1 cellular context compared by ENCODE assay signal in genomic region chr15:78726870-78727551, GRCh38.
TF ChIP-seq lines count a peak whose summit lies in the region.

No MANE protein-coding gene starts in this region.

TF ChIP-seq in SK-N-SH treated with all-trans-retinoic acid at 6 μM for 48 hours, 23 proteins besides CTCF, POLR2A, EP300 and RAD21 (continued from another document):
- TF ChIP-seq, protein P1, sequence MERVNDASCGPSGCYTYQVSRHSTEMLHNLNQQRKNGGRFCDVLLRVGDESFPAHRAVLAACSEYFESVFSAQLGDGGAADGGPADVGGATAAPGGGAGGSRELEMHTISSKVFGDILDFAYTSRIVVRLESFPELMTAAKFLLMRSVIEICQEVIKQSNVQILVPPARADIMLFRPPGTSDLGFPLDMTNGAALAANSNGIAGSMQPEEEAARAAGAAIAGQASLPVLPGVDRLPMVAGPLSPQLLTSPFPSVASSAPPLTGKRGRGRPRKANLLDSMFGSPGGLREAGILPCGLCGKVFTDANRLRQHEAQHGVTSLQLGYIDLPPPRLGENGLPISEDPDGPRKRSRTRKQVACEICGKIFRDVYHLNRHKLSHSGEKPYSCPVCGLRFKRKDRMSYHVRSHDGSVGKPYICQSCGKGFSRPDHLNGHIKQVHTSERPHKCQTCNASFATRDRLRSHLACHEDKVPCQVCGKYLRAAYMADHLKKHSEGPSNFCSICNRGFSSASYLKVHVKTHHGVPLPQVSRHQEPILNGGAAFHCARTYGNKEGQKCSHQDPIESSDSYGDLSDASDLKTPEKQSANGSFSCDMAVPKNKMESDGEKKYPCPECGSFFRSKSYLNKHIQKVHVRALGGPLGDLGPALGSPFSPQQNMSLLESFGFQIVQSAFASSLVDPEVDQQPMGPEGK (CRISPR knock-in tag; IDR thresholded peaks at IDR 0.05; ENCODE audit: borderline replicate concordance): no peak
- no peak for TF ChIP-seq ZNF8 (CRISPR knock-in tag; IDR thresholded peaks at IDR 0.05)
- no peak for TF ChIP-seq ZNF70 (CRISPR knock-in tag; IDR thresholded peaks at IDR 0.05)
- no peak for TF ChIP-seq ESRRG (CRISPR knock-in tag; IDR thresholded peaks at IDR 0.05)
- no peak for TF ChIP-seq ZC3H10 (CRISPR knock-in tag; IDR thresholded peaks at IDR 0.05)
- TF ChIP-seq CSDC2 (CRISPR knock-in tag; IDR thresholded peaks at IDR 0.05): no peak
- no peak for TF ChIP-seq ISL1 (CRISPR knock-in tag; IDR thresholded peaks at IDR 0.05)
- no peak for TF ChIP-seq RARB (CRISPR knock-in tag; IDR thresholded peaks at IDR 0.05)
